ENCODE assay signal across 12 cellular contexts in the genomic region with DNA sequence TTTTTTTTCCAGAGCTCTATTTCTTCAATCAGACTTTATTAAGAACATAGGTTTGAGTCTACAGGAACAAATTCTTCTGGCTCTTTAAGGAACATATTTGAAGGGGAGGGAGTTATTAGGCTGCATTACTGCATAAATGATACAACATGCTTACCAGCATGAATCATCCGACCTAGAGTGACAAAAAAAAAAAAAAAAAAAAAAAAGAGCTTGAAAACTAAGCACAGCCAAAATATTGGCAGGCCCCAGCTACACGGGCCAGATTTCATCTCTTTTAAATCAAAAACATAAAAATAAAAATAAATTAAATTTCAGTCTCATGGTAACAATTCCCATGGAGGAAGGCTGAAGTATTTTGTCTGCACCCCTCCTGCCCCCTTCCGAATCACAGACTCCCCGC. TPM values are rescaled to one million over a fixed set of nuclear protein-coding genes. Genes with fewer than 3 reads are reported as not detected.
A peak's percentile ranks its signal among the peaks of the same experiment; 100 is the strongest.
DNase-seq lines count a peak whose midpoint lies in the region; ATAC-seq and TF ChIP-seq lines count a peak whose summit lies in the region.
"Had no signal": no experiment of that assay in that cellular context is flagged by ENCODE, and none has a peak within 500 bp of the region (broad histone marks: within the 10 kb centered on the region; RNA-seq: fewer than 3 reads in every experiment).

No MANE protein-coding gene starts in this region.

- TF ChIP-seq POLR2A in prostate gland (IDR thresholded peaks at IDR 0.05): no peak

- no peak for ATAC-seq in GM19351 (IDR thresholded peaks at IDR 0.05; ENCODE audit: unreplicated experiment)
- ATAC-seq: K562, T-helper 17 cell had no signal

- H3K9me3 ChIP-seq in prostate gland: no peaks in the 10 kb centered on the region
- H3K9me3 ChIP-seq: neutrophil had no signal

- intact Hi-C loops in prostate gland (cut with DNase I): no loop called here

- no peaks in the 10 kb centered on the region for H3K36me3 ChIP-seq in prostate gland
- H3K36me3 ChIP-seq: neutrophil had no signal

- no peaks in the 10 kb centered on the region for H3K27me3 ChIP-seq in prostate gland (replicated peaks; ENCODE audit: insufficient read depth)

- H3K27ac ChIP-seq in prostate gland: no peak overlapping the region
- H3K27ac ChIP-seq: neutrophil had no signal

- H3K4me3 ChIP-seq in fibroblast of villous mesenchyme (ENCODE audit: low read depth, low read length) (peak overlapping the region; percentile 42), prostate gland (peak overlapping the region; percentile 25 to 31)
- H3K4me3 ChIP-seq: K562 had no signal

- no peak for TF ChIP-seq CTCF in fibroblast of villous mesenchyme (IDR thresholded peaks at IDR 0.05; ENCODE audit: insufficient read depth, low read depth, low read length)
- TF ChIP-seq CTCF in prostate gland (IDR thresholded peaks at IDR 0.05): no peak

- peak; percentile 81 for DNase-seq in EH (ENCODE audit: low read depth)
- peak; percentile 82 for DNase-seq in SW480 (ENCODE audit: low spot score)
- no peak for DNase-seq in fibroblast of villous mesenchyme (ENCODE audit: low read depth)
- no peak for DNase-seq in prostate gland (ENCODE audit: low spot score)
- no peak for DNase-seq in NCI-H82 treated with DMSO at 0.1 percent for 48 hours (lab: John Stamatoyannopoulos, UW; ENCODE audit: unreplicated experiment)
- DNase-seq in stimulated activated CD8-positive, alpha-beta memory T cell treated with anti-CD3 and anti-CD28 coated beads, Interleukin-4, amount 100 ng/mL, for 48 hours: no peak
- DNase-seq in effector CD8-positive, alpha-beta T cell (lab: John Stamatoyannopoulos, UW): no peak
- DNase-seq: erythroblast, T-helper 17 cell had no signal

- 3% methylated on average over 4 of the region's 4 CpGs for WGBS in prostate gland

- H3K4me1 ChIP-seq in prostate gland (replicated peaks): no peaks in the 10 kb centered on the region

RNA-seq across cellular contexts. Expression of a gene that starts 26.3 kb away (rescaled TPM):
- total RNA-seq in fibroblast of villous mesenchyme (0.32 and 0.43 TPM in 2 replicates), prostate gland (10 to 100 TPM in 1 of 2 donors, 1 to 10 TPM in 1; 7.1 to 36.4 TPM)
- total RNA-seq: K562 had no signal

Comparison
In these comparisons a context has a peak if more than half of its experiments do, and no peak if none do; other contexts are left out.
1. DNase-seq: peak in EH (single experiment) and SW480 (single experiment); none in fibroblast of villous mesenchyme (single experiment), prostate gland (single experiment), NCI-H82 treated with DMSO at 0.1 percent for 48 hours (single experiment), stimulated activated CD8-positive, alpha-beta memory T cell treated with anti-CD3 and anti-CD28 coated beads, Interleukin-4, amount 100 ng/mL, for 48 hours (single experiment) and effector CD8-positive, alpha-beta T cell (single experiment).